20 cellular contexts compared by ENCODE assay signal in the genomic region with DNA sequence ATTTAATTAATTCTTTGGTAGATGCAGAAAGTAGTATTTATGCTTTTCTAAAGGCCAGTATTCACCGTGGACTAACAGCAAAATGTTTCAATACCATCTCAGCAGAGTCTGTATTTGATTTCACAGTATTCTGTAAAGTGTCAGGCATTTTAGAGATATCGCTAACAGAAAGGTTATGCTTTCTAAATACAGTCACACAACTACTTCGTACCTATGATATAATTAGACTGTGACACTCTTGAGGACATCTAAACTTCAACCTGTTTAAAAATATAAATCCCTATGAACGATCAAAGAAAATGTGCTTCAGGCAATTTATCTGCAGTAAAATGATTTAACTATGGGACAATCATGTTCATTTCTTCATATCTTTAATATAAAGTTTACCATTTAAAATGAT.
"Had no signal": no experiment of that assay in that cellular context is flagged by ENCODE, and none has a peak within 500 bp of the region (broad histone marks: within the 10 kb centered on the region; RNA-seq: fewer than 3 reads in every experiment).

No MANE protein-coding gene starts in this region.

- H3K4me3 Mint-ChIP-seq: activated CD4-positive, alpha-beta T cell treated with anti-CD3 and anti-CD28 coated beads for 36 hours had no signal

- H3K4me3 ChIP-seq: heart right ventricle, left lung, pancreas, SK-N-MC, spleen had no signal

- H3K36me3 ChIP-seq: heart right ventricle, left lung, pancreas, spleen had no signal

- H3K9me3 ChIP-seq: heart right ventricle, left lung, pancreas, spleen had no signal

- H3K27me3 ChIP-seq: heart right ventricle, left lung, pancreas, spleen had no signal

- H3K27ac ChIP-seq: pancreas, SK-N-MC had no signal

- DNase-seq: activated CD4-positive, alpha-beta T cell treated with anti-CD3 and anti-CD28 coated beads for 36 hours; activated CD4-positive, alpha-beta T cell treated with anti-CD3 and anti-CD28 coated beads, Interleukin-2, amount 50 U/mL, for 4 hours; activated CD4-positive, CD25-positive, alpha-beta regulatory T cell; activated naive CD4-positive, alpha-beta T cell; activated naive CD8-positive, alpha-beta T cell treated with anti-CD3 and anti-CD28 coated beads, Interleukin-2, amount 10 ng/mL, durations not matched to agents 7 days and 5 days; activated T-cell treated with anti-CD3 and anti-CD28 coated beads for 4 hours; activated T-cell treated with anti-CD3 and anti-CD28 coated beads, Interleukin-2, amount 50 U/mL, for 72 hours; amniotic stem cell; caudate nucleus; foreskin fibroblast; heart right ventricle; left lung; nucleus accumbens; pancreas; right cardiac atrium; spleen; stimulated activated naive CD4-positive, alpha-beta T cell treated with Interleukin-2 at 50 U/mL for 16 hours; trophoblast cell had no signal

- H3K27me3 Mint-ChIP-seq: activated CD4-positive, alpha-beta T cell treated with anti-CD3 and anti-CD28 coated beads for 36 hours; activated naive CD8-positive, alpha-beta T cell treated with anti-CD3 and anti-CD28 coated beads, Interleukin-2, amount 10 ng/mL, durations not matched to agents 7 days and 5 days had no signal

- ATAC-seq: activated CD4-positive, alpha-beta T cell treated with anti-CD3 and anti-CD28 coated beads for 36 hours; activated T-cell treated with anti-CD3 and anti-CD28 coated beads, Interleukin-2, amount 50 U/mL, for 72 hours; esophagus mucosa; left lung; pancreas; right cardiac atrium had no signal
